In the genomic region with DNA sequence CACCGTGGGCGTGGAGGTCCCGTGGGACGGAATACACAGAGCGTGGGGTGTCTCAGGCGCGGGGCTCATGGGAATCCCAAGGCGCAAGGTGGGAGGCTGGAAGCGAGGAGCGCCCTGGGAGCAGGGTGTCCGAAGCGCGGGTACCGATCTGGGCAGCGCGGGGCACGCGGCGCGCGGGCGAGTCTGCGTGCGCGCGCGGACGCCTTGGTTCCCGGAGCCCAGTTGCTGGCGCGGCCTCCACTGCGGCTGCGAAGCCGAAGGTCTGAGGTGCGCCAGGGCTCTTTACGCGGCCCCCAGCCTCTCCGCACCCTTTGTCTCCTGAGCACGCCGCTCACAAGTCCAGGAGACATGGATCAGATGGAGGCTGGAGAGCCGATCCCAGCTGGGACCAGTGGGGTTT, we compare ENCODE assay signal across 1 cellular context.
TF ChIP-seq lines count a peak whose summit lies in the region.

No MANE protein-coding gene starts in this region.

TF ChIP-seq in H1, 55 proteins besides CTCF, POLR2A, EP300 and RAD21:
- TF ChIP-seq, protein P1, sequence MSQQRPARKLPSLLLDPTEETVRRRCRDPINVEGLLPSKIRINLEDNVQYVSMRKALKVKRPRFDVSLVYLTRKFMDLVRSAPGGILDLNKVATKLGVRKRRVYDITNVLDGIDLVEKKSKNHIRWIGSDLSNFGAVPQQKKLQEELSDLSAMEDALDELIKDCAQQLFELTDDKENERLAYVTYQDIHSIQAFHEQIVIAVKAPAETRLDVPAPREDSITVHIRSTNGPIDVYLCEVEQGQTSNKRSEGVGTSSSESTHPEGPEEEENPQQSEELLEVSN (IDR thresholded peaks at IDR 0.05), result peak; percentile 26; the same call in 1 of the 2 replicates
- 0 out of 2 replicates have a peak, but pooled peaks have one; percentile 12 for TF ChIP-seq MAX (IDR thresholded peaks at IDR 0.05)
TF ChIP-seq in H1: peak in this region for 2; not testable (repeated sequence) for 53.
